ENCODE assay signal across 1 cellular context in genomic region chr9:85444243-85444642, GRCh38.
TF ChIP-seq lines count a peak whose summit lies in the region.

No MANE protein-coding gene starts in this region.

TF ChIP-seq in GM23338, 12 proteins besides CTCF, POLR2A, EP300 and RAD21 (continued from another document):
- no peak for TF ChIP-seq ETS1 (IDR thresholded peaks at IDR 0.05)
- no peak for TF ChIP-seq ZNF331 (CRISPR knock-in tag; IDR thresholded peaks at IDR 0.05; ENCODE audit: low read depth)
- no peak for TF ChIP-seq REST (IDR thresholded peaks at IDR 0.05; ENCODE audit: unreplicated experiment)
TF ChIP-seq in GM23338: peak in this region for 0.
